In genomic region chr16:88653606-88654362, GRCh38 we compare ENCODE assay signal across 27 cellular contexts. TPM values are rescaled to one million over a fixed set of nuclear protein-coding genes. Genes with fewer than 3 reads are reported as not detected.
DNase-seq lines count a peak whose midpoint lies in the region; ATAC-seq and TF ChIP-seq lines count a peak whose summit lies in the region.
"Had no signal": no experiment of that assay in that cellular context is flagged by ENCODE, and none has a peak within 500 bp of the region (broad histone marks: within the 10 kb centered on the region; RNA-seq: fewer than 3 reads in every experiment).

No MANE protein-coding gene starts in this region.

- H3K9me3 ChIP-seq in BLaER1 (no peaks in the 10 kb centered on the region), endodermal cell (ENCODE audit: control insufficient read depth, low read length) (no peaks in the 10 kb centered on the region), BE2C (no peaks in the 10 kb centered on the region)
- no peaks in the 10 kb centered on the region for H3K9me3 ChIP-seq in naive thymus-derived CD4-positive, alpha-beta T cell (ENCODE audit: control insufficient read depth in 2 of 3, low read length in 3 of 3)
- H3K9me3 ChIP-seq: stomach, tibial artery had no signal

- H3K36me3 ChIP-seq in BLaER1 = peaks cover 41% of the 10 kb centered on the region
- peaks cover 0 to 46% (median 0%) of the 10 kb centered on the region in 3 experiments for H3K36me3 ChIP-seq in naive thymus-derived CD4-positive, alpha-beta T cell (ENCODE audit: control insufficient read depth in 2 of 3, insufficient read depth in 3 of 3, low read length in 3 of 3)
- peaks cover 5% of the 10 kb centered on the region for H3K36me3 ChIP-seq in endodermal cell (ENCODE audit: control insufficient read depth, insufficient read depth, low read length)
- H3K36me3 ChIP-seq in BE2C = peaks cover 16% of the 10 kb centered on the region
- H3K36me3 ChIP-seq: WERI-Rb-1 had no signal

- CTCF ChIA-PET in activated CD8-positive, alpha-beta T cell treated with anti-CD3 and anti-CD28 coated beads, Interleukin-2, amount 10 ng/mL, durations not matched to agents 7 days and 5 days (lab: Charles Lee) = no interaction called here
- CTCF ChIA-PET in naive thymus-derived CD4-positive, alpha-beta T cell (lab: Charles Lee) = interaction anchor here (1.2 kb wide), 1 partner anchor 51 kb away, joined by 4 read pairs; no protein-coding TSS in a partner anchor

- peaks cover 16% of the 10 kb centered on the region for H3K4me1 Mint-ChIP-seq in activated CD4-positive, alpha-beta T cell treated with anti-CD3 and anti-CD28 coated beads, Interleukin-2, amount 10 ng/mL, durations not matched to agents 24 days and 14 days
- H3K4me1 Mint-ChIP-seq in activated CD8-positive, alpha-beta T cell treated with anti-CD3 and anti-CD28 coated beads, Interleukin-2, amount 10 ng/mL, durations not matched to agents 7 days and 5 days (ENCODE audit: low read depth) = peaks cover 26% of the 10 kb centered on the region
- H3K4me1 Mint-ChIP-seq in naive thymus-derived CD4-positive, alpha-beta T cell = peaks cover 6 to 27% (median 13%) of the 10 kb centered on the region in 7 donors
- H3K4me1 Mint-ChIP-seq in endodermal cell = peaks cover 5% of the 10 kb centered on the region

- no peak overlapping the region for H3K4me3 Mint-ChIP-seq in activated CD4-positive, alpha-beta T cell treated with anti-CD3 and anti-CD28 coated beads, Interleukin-2, amount 10 ng/mL, durations not matched to agents 24 days and 14 days
- H3K4me3 Mint-ChIP-seq in activated CD8-positive, alpha-beta T cell treated with anti-CD3 and anti-CD28 coated beads, Interleukin-2, amount 10 ng/mL, durations not matched to agents 7 days and 5 days = no peak overlapping the region
- peak overlapping the region in 3 of 10 donors; percentile 8 to 21 (median 16) for H3K4me3 Mint-ChIP-seq in naive thymus-derived CD4-positive, alpha-beta T cell
- no peak overlapping the region for H3K4me3 Mint-ChIP-seq in endodermal cell

- DNase-seq in activated CD4-positive, alpha-beta T cell treated with anti-CD3 and anti-CD28 coated beads, Interleukin-2, amount 10 ng/mL, durations not matched to agents 24 days and 14 days = no peak
- no peak for DNase-seq in activated CD4-positive, alpha-beta T cell treated with anti-CD3 and anti-CD28 coated beads, Interleukin-2, amount 50 U/mL, for 4 hours
- no peak for DNase-seq in activated CD8-positive, alpha-beta T cell treated with anti-CD3 and anti-CD28 coated beads, Interleukin-2, amount 10 ng/mL, durations not matched to agents 7 days and 5 days
- no peak for DNase-seq in naive thymus-derived CD4-positive, alpha-beta T cell
- DNase-seq in foreskin fibroblast = no peak
- no peak for DNase-seq in endodermal cell
- DNase-seq in BE2C = no peak
- DNase-seq: cortex of kidney; DMS53; effector memory CD8-positive, alpha-beta T cell; foreskin melanocyte; left colon; NCI-H1092; NCI-H1694 treated with DMSO at 0.1 percent for 48 hours; NCI-H2171 treated with DMSO at 0.1 percent for 48 hours; NCI-H524; nucleus accumbens; stomach; T1000; tibial artery; WERI-Rb-1 had no signal

- POLR2A ChIA-PET in activated CD8-positive, alpha-beta T cell treated with anti-CD3 and anti-CD28 coated beads, Interleukin-2, amount 10 ng/mL, durations not matched to agents 7 days and 5 days (lab: Charles Lee) = no interaction called here
- POLR2A ChIA-PET in naive thymus-derived CD4-positive, alpha-beta T cell (lab: Charles Lee) = interaction anchor here (1.1 to 1.9 kb wide), 3 partner anchors 16 to 33 kb away, joined by 3 to 4 read pairs (median 3); no protein-coding TSS in a partner anchor

- H3K9me3 Mint-ChIP-seq in activated CD4-positive, alpha-beta T cell treated with anti-CD3 and anti-CD28 coated beads, Interleukin-2, amount 10 ng/mL, durations not matched to agents 24 days and 14 days = no peaks in the 10 kb centered on the region
- H3K9me3 Mint-ChIP-seq in activated CD8-positive, alpha-beta T cell treated with anti-CD3 and anti-CD28 coated beads, Interleukin-2, amount 10 ng/mL, durations not matched to agents 7 days and 5 days (ENCODE audit: insufficient read depth) = no peaks in the 10 kb centered on the region
- no peaks in the 10 kb centered on the region for H3K9me3 Mint-ChIP-seq in naive thymus-derived CD4-positive, alpha-beta T cell
- no peaks in the 10 kb centered on the region for H3K9me3 Mint-ChIP-seq in endodermal cell
- H3K9me3 Mint-ChIP-seq: effector memory CD8-positive, alpha-beta T cell had no signal

- H3K27ac ChIP-seq in BLaER1 (no peak overlapping the region), endodermal cell (ENCODE audit: low read depth, low read length) (no peak overlapping the region)
- H3K27ac ChIP-seq in naive thymus-derived CD4-positive, alpha-beta T cell (ENCODE audit: low read depth, low read length) = no peak overlapping the region
- H3K27ac ChIP-seq: tibial artery had no signal

- no peaks in the 10 kb centered on the region for H3K27me3 Mint-ChIP-seq in activated CD4-positive, alpha-beta T cell treated with anti-CD3 and anti-CD28 coated beads, Interleukin-2, amount 10 ng/mL, durations not matched to agents 24 days and 14 days
- H3K27me3 Mint-ChIP-seq in activated CD8-positive, alpha-beta T cell treated with anti-CD3 and anti-CD28 coated beads, Interleukin-2, amount 10 ng/mL, durations not matched to agents 7 days and 5 days (ENCODE audit: low read depth) = no peaks in the 10 kb centered on the region
- H3K27me3 Mint-ChIP-seq in naive thymus-derived CD4-positive, alpha-beta T cell = no peaks in the 10 kb centered on the region
- H3K27me3 Mint-ChIP-seq in endodermal cell (ENCODE audit: insufficient read depth) = no peaks in the 10 kb centered on the region
- H3K27me3 Mint-ChIP-seq: effector memory CD8-positive, alpha-beta T cell had no signal

- ATAC-seq in activated CD8-positive, alpha-beta T cell treated with anti-CD3 and anti-CD28 coated beads, Interleukin-2, amount 10 ng/mL, durations not matched to agents 7 days and 5 days = no peak
- no peak for ATAC-seq in naive thymus-derived CD4-positive, alpha-beta T cell
- ATAC-seq: effector memory CD8-positive, alpha-beta T cell; left colon; SK-N-SH treated with all-trans-retinoic acid at 6 μM for 48 hours had no signal

- TF ChIP-seq CTCF in foreskin fibroblast (IDR thresholded peaks at IDR 0.05; ENCODE audit: low read depth, low read length) (no peak), endodermal cell (conservative IDR thresholded peaks at IDR 0.05) (no peak), BE2C (IDR thresholded peaks at IDR 0.05; ENCODE audit: low read depth, low read length) (no peak)

- H3K4me3 ChIP-seq in BLaER1 (no peak overlapping the region), foreskin fibroblast (ENCODE audit: low read depth in 1 of 2, low read length in 2 of 2) (no peak overlapping the region), endodermal cell (ENCODE audit: low read length) (no peak overlapping the region), BE2C (ENCODE audit: low read depth, low read length) (no peak overlapping the region)
- no peak overlapping the region for H3K4me3 ChIP-seq in naive thymus-derived CD4-positive, alpha-beta T cell (ENCODE audit: low read length)
- H3K4me3 ChIP-seq: stomach, tibial artery had no signal

- H3K36me3 Mint-ChIP-seq in activated CD4-positive, alpha-beta T cell treated with anti-CD3 and anti-CD28 coated beads, Interleukin-2, amount 10 ng/mL, durations not matched to agents 24 days and 14 days (ENCODE audit: low read depth) = peaks cover 20% of the 10 kb centered on the region
- peaks cover 20% of the 10 kb centered on the region for H3K36me3 Mint-ChIP-seq in activated CD8-positive, alpha-beta T cell treated with anti-CD3 and anti-CD28 coated beads, Interleukin-2, amount 10 ng/mL, durations not matched to agents 7 days and 5 days (ENCODE audit: low read depth)
- H3K36me3 Mint-ChIP-seq in naive thymus-derived CD4-positive, alpha-beta T cell = peaks cover 0 to 15% (median 2%) of the 10 kb centered on the region in 5 donors
- H3K36me3 Mint-ChIP-seq in endodermal cell (ENCODE audit: low read depth) = peaks cover 16% of the 10 kb centered on the region

- peak overlapping the region; percentile 22 for H3K27ac Mint-ChIP-seq in activated CD4-positive, alpha-beta T cell treated with anti-CD3 and anti-CD28 coated beads, Interleukin-2, amount 10 ng/mL, durations not matched to agents 24 days and 14 days
- peak overlapping the region; percentile 65 for H3K27ac Mint-ChIP-seq in activated CD8-positive, alpha-beta T cell treated with anti-CD3 and anti-CD28 coated beads, Interleukin-2, amount 10 ng/mL, durations not matched to agents 7 days and 5 days
- peak overlapping the region in 7 of 9 donors; percentile 36 to 76 (median 51) for H3K27ac Mint-ChIP-seq in naive thymus-derived CD4-positive, alpha-beta T cell
- H3K27ac Mint-ChIP-seq in endodermal cell = no peak overlapping the region

- H3K4me1 ChIP-seq in BLaER1 = peaks cover 86% of the 10 kb centered on the region
- H3K4me1 ChIP-seq in naive thymus-derived CD4-positive, alpha-beta T cell (ENCODE audit: control insufficient read depth in 2 of 2, insufficient read depth in 2 of 2, low read length in 2 of 2) = peaks cover 20 to 21% of the 10 kb centered on the region in 2 donors
- peaks cover 5% of the 10 kb centered on the region for H3K4me1 ChIP-seq in endodermal cell (ENCODE audit: control insufficient read depth, insufficient read depth, low read length)
- peaks cover 3% of the 10 kb centered on the region; the same call in 1 of the 2 replicates for H3K4me1 ChIP-seq in BE2C

- H3K9ac ChIP-seq in BLaER1 = no peak overlapping the region
- no peak overlapping the region for H3K9ac ChIP-seq in endodermal cell (ENCODE audit: extremely low read depth, low read length, poor library complexity, severe bottlenecking)

- H3K4me2 ChIP-seq in BLaER1 = peak overlapping the region; percentile 100

- 92 to 94% methylated on average over 31 to 32 of the region's 32 CpGs for WGBS in endodermal cell (ENCODE audit: insufficient coverage in 1 of 2, insufficient read length in 1 of 2), 2 experiments

- H3K27me3 ChIP-seq in BLaER1 (no peaks in the 10 kb centered on the region), endodermal cell (ENCODE audit: control insufficient read depth, insufficient read depth, low read length, poor library complexity, severe bottlenecking) (no peaks in the 10 kb centered on the region), BE2C (no peaks in the 10 kb centered on the region)
- H3K27me3 ChIP-seq in naive thymus-derived CD4-positive, alpha-beta T cell (ENCODE audit: control insufficient read depth in 2 of 2, insufficient read depth in 2 of 2, low read length in 2 of 2) = no peaks in the 10 kb centered on the region
- H3K27me3 ChIP-seq: stomach had no signal

- H4K20me1 ChIP-seq in BLaER1 = peaks cover 19% of the 10 kb centered on the region

- intact Hi-C loops in activated CD4-positive, alpha-beta T cell treated with anti-CD3 and anti-CD28 coated beads, Interleukin-2, amount 10 ng/mL, durations not matched to agents 24 days and 14 days (cut with micrococcal nuclease) = loop anchor here (5.0 kb wide), 1 partner anchor 129 kb away; no protein-coding TSS in a partner anchor
- intact Hi-C loops in naive thymus-derived CD4-positive, alpha-beta T cell (cut with micrococcal nuclease) = no loop called here

RNA-seq across cellular contexts. Expression of gene CYBA, which starts 2.9 kb away (rescaled TPM):
- 222 and 228 TPM in 2 replicates for total RNA-seq in activated CD4-positive, alpha-beta T cell treated with anti-CD3 and anti-CD28 coated beads, Interleukin-2, amount 10 ng/mL, durations not matched to agents 24 days and 14 days
- total RNA-seq in activated CD8-positive, alpha-beta T cell treated with anti-CD3 and anti-CD28 coated beads, Interleukin-2, amount 10 ng/mL, durations not matched to agents 7 days and 5 days = 100 to 1,000 TPM; 568 to 599 TPM
- 100 to 1,000 TPM; 240 to 498 (median 281) TPM for total RNA-seq in naive thymus-derived CD4-positive, alpha-beta T cell
- polyA plus RNA-seq in naive thymus-derived CD4-positive, alpha-beta T cell = 100 to 1,000 TPM; 454 to 537 TPM
- total RNA-seq in endodermal cell = 100 to 1,000 TPM; 188 to 220 TPM
- 63.0 TPM for polyA plus RNA-seq in endodermal cell (2013, experiment 1 of 2)
- polyA plus RNA-seq in endodermal cell (2013, experiment 2 of 2) = 54.6 TPM
- polyA plus RNA-seq in BE2C (2012; ENCODE audit: insufficient read depth, insufficient read length, low read depth) = 154 TPM

RNA-seq across cellular contexts. Expression of gene MVD, which starts 9.1 kb away (rescaled TPM):
- total RNA-seq in activated CD4-positive, alpha-beta T cell treated with anti-CD3 and anti-CD28 coated beads, Interleukin-2, amount 10 ng/mL, durations not matched to agents 24 days and 14 days = 95.7 and 102 TPM in 2 replicates
- total RNA-seq in activated CD8-positive, alpha-beta T cell treated with anti-CD3 and anti-CD28 coated beads, Interleukin-2, amount 10 ng/mL, durations not matched to agents 7 days and 5 days = 10 to 100 TPM; 86.0 to 96.1 TPM
- total RNA-seq in naive thymus-derived CD4-positive, alpha-beta T cell = 10 to 100 TPM; 37.7 to 66.9 (median 42.7) TPM
- polyA plus RNA-seq in naive thymus-derived CD4-positive, alpha-beta T cell = 10 to 100 TPM; 12.9 to 23.5 TPM
- 10 to 100 TPM; 79.8 to 81.4 TPM for total RNA-seq in endodermal cell
- polyA plus RNA-seq in endodermal cell (2013, experiment 1 of 2) = 111 TPM
- polyA plus RNA-seq in endodermal cell (2013, experiment 2 of 2) = 106 TPM
- 80.6 TPM for polyA plus RNA-seq in BE2C (2012; ENCODE audit: insufficient read depth, insufficient read length, low read depth)

RNA-seq across cellular contexts. Expression of gene IL17C, which starts 15.4 kb away (rescaled TPM):
- total RNA-seq in activated CD4-positive, alpha-beta T cell treated with anti-CD3 and anti-CD28 coated beads, Interleukin-2, amount 10 ng/mL, durations not matched to agents 24 days and 14 days = not detected in 2 replicates
- under 1 TPM in 1 of 2 experiments, not detected in 1; 0.37 TPM for total RNA-seq in activated CD8-positive, alpha-beta T cell treated with anti-CD3 and anti-CD28 coated beads, Interleukin-2, amount 10 ng/mL, durations not matched to agents 7 days and 5 days
- total RNA-seq in naive thymus-derived CD4-positive, alpha-beta T cell = under 1 TPM in 1 of 5 experiments, not detected in 4; 0.37 TPM
- not detected for polyA plus RNA-seq in naive thymus-derived CD4-positive, alpha-beta T cell
- total RNA-seq in endodermal cell = not detected
- polyA plus RNA-seq in endodermal cell (2013, experiment 1 of 2) = not detected
- polyA plus RNA-seq in endodermal cell (2013, experiment 2 of 2) = not detected
- polyA plus RNA-seq in BE2C (2012; ENCODE audit: insufficient read depth, insufficient read length, low read depth) = not detected
- total RNA-seq: A172, aorta, left colon, pulmonary artery endothelial cell, skeletal muscle tissue had no signal
- polyA plus RNA-seq: aorta had no signal

RNA-seq across cellular contexts. Expression of gene SNAI3, which starts 32.5 kb away (rescaled TPM):
- total RNA-seq in activated CD4-positive, alpha-beta T cell treated with anti-CD3 and anti-CD28 coated beads, Interleukin-2, amount 10 ng/mL, durations not matched to agents 24 days and 14 days = 3.0 and 3.3 TPM in 2 replicates
- total RNA-seq in activated CD8-positive, alpha-beta T cell treated with anti-CD3 and anti-CD28 coated beads, Interleukin-2, amount 10 ng/mL, durations not matched to agents 7 days and 5 days = 10 to 100 TPM; 13.4 to 14.3 TPM
- 10 to 100 TPM in 1 of 5 experiments, 1 to 10 TPM in 4; 2.7 to 13.0 (median 6.1) TPM for total RNA-seq in naive thymus-derived CD4-positive, alpha-beta T cell
- polyA plus RNA-seq in naive thymus-derived CD4-positive, alpha-beta T cell = 10 to 100 TPM in 1 of 2 donors, 1 to 10 TPM in 1; 6.5 to 13.5 TPM
- total RNA-seq in endodermal cell = 1 to 10 TPM in 1 of 2 donors, under 1 TPM in 1; 0.77 to 2.1 TPM
- polyA plus RNA-seq in endodermal cell (2013, experiment 1 of 2) = 0.75 TPM
- polyA plus RNA-seq in endodermal cell (2013, experiment 2 of 2) = 0.46 TPM
- polyA plus RNA-seq in BE2C (2012; ENCODE audit: insufficient read depth, insufficient read length, low read depth) = 2.9 TPM
- total RNA-seq: A172 had no signal

RNA-seq across cellular contexts. Expression of gene RNF166, which starts 52.4 kb away (rescaled TPM):
- 47.3 and 49.7 TPM in 2 replicates for total RNA-seq in activated CD4-positive, alpha-beta T cell treated with anti-CD3 and anti-CD28 coated beads, Interleukin-2, amount 10 ng/mL, durations not matched to agents 24 days and 14 days
- total RNA-seq in activated CD8-positive, alpha-beta T cell treated with anti-CD3 and anti-CD28 coated beads, Interleukin-2, amount 10 ng/mL, durations not matched to agents 7 days and 5 days = 100 to 1,000 TPM; 144 to 166 TPM
- 100 to 1,000 TPM in 4 of 5 experiments, 10 to 100 TPM in 1; 99.8 to 324 (median 133) TPM for total RNA-seq in naive thymus-derived CD4-positive, alpha-beta T cell
- 10 to 100 TPM; 67.7 to 88.9 TPM for polyA plus RNA-seq in naive thymus-derived CD4-positive, alpha-beta T cell
- total RNA-seq in endodermal cell = 10 to 100 TPM; 24.2 to 27.2 TPM
- polyA plus RNA-seq in endodermal cell (2013, experiment 1 of 2) = 37.1 TPM
- polyA plus RNA-seq in endodermal cell (2013, experiment 2 of 2) = 29.8 TPM
- polyA plus RNA-seq in BE2C (2012; ENCODE audit: insufficient read depth, insufficient read length, low read depth) = 54.7 TPM
